ENCODE assay signal across 17 cellular contexts in genomic region chr15:98745650-98746374, GRCh38.
DNase-seq lines count a peak whose midpoint lies in the region; FAIRE-seq and TF ChIP-seq lines count a peak whose summit lies in the region.
"Had no signal": no experiment of that assay in that cellular context is flagged by ENCODE, and none has a peak within 500 bp of the region (broad histone marks: within the 10 kb centered on the region; RNA-seq: fewer than 3 reads in every experiment).

No MANE protein-coding gene starts in this region.

- H3K4me3 ChIP-seq in PC-9 (no peak overlapping the region), endothelial cell of umbilical vein (replicated peaks in 1 of 3; ENCODE audit: insufficient read depth in 1 of 3, low read depth in 1 of 3, low read length in 3 of 3) (no peak overlapping the region), smooth muscle cell (no peak overlapping the region)
- H3K4me3 ChIP-seq: GM12878, HAP-1 had no signal

- H2AFZ ChIP-seq in PC-9 (no peak overlapping the region), endothelial cell of umbilical vein (ENCODE audit: low read depth, low read length) (no peak overlapping the region), smooth muscle cell (ENCODE audit: low read depth) (no peak overlapping the region)

- peaks cover 13% of the 10 kb centered on the region for H4K20me1 ChIP-seq in PC-9 (ENCODE audit: insufficient read depth)
- H4K20me1 ChIP-seq in endothelial cell of umbilical vein (replicated peaks; ENCODE audit: control insufficient read depth, extremely low read depth, insufficient read depth, low read length) = peaks cover 13% of the 10 kb centered on the region
- peaks cover 98% of the 10 kb centered on the region for H4K20me1 ChIP-seq in smooth muscle cell (ENCODE audit: low read depth)

- POLR2A ChIA-PET in PC-9 (lab: Charles Lee; ENCODE audit: unreplicated experiment) = no interaction called here
- POLR2A ChIA-PET in endothelial cell of umbilical vein (lab: Charles Lee) = no interaction called here

- H3K9ac ChIP-seq in endothelial cell of umbilical vein (replicated peaks; ENCODE audit: extremely low read depth, insufficient read depth, low read length) = no peak overlapping the region
- H3K9ac ChIP-seq in smooth muscle cell (ENCODE audit: low read depth) = peak overlapping the region; percentile 25

- CTCF ChIA-PET in PC-9 (lab: Charles Lee) = interaction anchor here (0.6 kb wide), 1 partner anchor 10 kb away, joined by 3 read pairs; no protein-coding TSS in a partner anchor
- CTCF ChIA-PET in endothelial cell of umbilical vein (lab: Charles Lee) = interaction anchor here (1.6 kb wide), 1 partner anchor 8 kb away, joined by 4 read pairs; no protein-coding TSS in a partner anchor

- H3K79me2 ChIP-seq in PC-9 (ENCODE audit: low read depth) (peaks cover 95% of the 10 kb centered on the region), endothelial cell of umbilical vein (ENCODE audit: control insufficient read depth, insufficient read depth, low read length) (peaks cover 41% of the 10 kb centered on the region), smooth muscle cell (ENCODE audit: low read depth) (peaks cover 98% of the 10 kb centered on the region)

- dilution Hi-C loops in endothelial cell of umbilical vein (cut with MboI; ENCODE audit: extremely low pct_ligation_motif_present, low sequenced_read_pairs) = no loop called here

- intact Hi-C loops in PC-9 (cut with micrococcal nuclease; ENCODE audit: unreplicated experiment) (no loop called here), endothelial cell of umbilical vein (cut with micrococcal nuclease) (no loop called here)

- TF ChIP-seq POLR2A in endothelial cell of umbilical vein (IDR thresholded peaks at IDR 0.05; ENCODE audit: low read depth, low read length) = no peak

- H3K36me3 ChIP-seq in PC-9 (ENCODE audit: low read depth) (no peaks in the 10 kb centered on the region), endothelial cell of umbilical vein (ENCODE audit: control insufficient read depth in 2 of 2, extremely low read depth in 1 of 2, insufficient read depth in 2 of 2, low read length in 2 of 2) (no peaks in the 10 kb centered on the region), smooth muscle cell (ENCODE audit: low read depth) (no peaks in the 10 kb centered on the region)
- H3K36me3 ChIP-seq: HAP-1 had no signal

- H3K27me3 ChIP-seq in PC-9 (ENCODE audit: insufficient read depth, low read depth) (no peaks in the 10 kb centered on the region), endothelial cell of umbilical vein (ENCODE audit: control insufficient read depth in 2 of 2, insufficient read depth in 2 of 2, low read length in 2 of 2) (no peaks in the 10 kb centered on the region), smooth muscle cell (ENCODE audit: low read depth) (no peaks in the 10 kb centered on the region)

- FAIRE-seq in endothelial cell of umbilical vein (lab: Jason Lieb, UNC) = peak; percentile 26
- FAIRE-seq: A204.1, GM12878, HepG2 had no signal

- 63% methylated on average over 10 of the region's 10 CpGs for WGBS in smooth muscle cell (ENCODE audit: low lambda C conversion rate)

- no peaks in the 10 kb centered on the region for H3K9me1 ChIP-seq in endothelial cell of umbilical vein (replicated peaks; ENCODE audit: control insufficient read depth, extremely low read depth, insufficient read depth, low read length)

- H3K4me2 ChIP-seq in PC-9 (peak overlapping the region; percentile 29), endothelial cell of umbilical vein (ENCODE audit: insufficient read depth, low read length) (no peak overlapping the region), smooth muscle cell (peak overlapping the region; percentile 49)

- H3K27ac ChIP-seq in PC-9 (no peak overlapping the region), endothelial cell of umbilical vein (ENCODE audit: insufficient read depth, low read depth, low read length) (no peak overlapping the region), smooth muscle cell (ENCODE audit: low read depth) (peak overlapping the region; percentile 75)

- no peaks in the 10 kb centered on the region for H3K9me3 ChIP-seq in PC-9 (ENCODE audit: insufficient read depth, low read depth)
- H3K9me3 ChIP-seq in endothelial cell of umbilical vein (replicated peaks; ENCODE audit: control insufficient read depth, insufficient read depth, low read length) = no peaks in the 10 kb centered on the region
- no peaks in the 10 kb centered on the region for H3K9me3 ChIP-seq in smooth muscle cell (replicated peaks; ENCODE audit: low read depth)
- H3K9me3 ChIP-seq: HAP-1 had no signal

- TF ChIP-seq CTCF in PC-9 (conservative IDR thresholded peaks at IDR 0.05) (no peak), endothelial cell of umbilical vein (IDR thresholded peaks at IDR 0.05; ENCODE audit: extremely low read depth in 1 of 2, insufficient read depth in 1 of 2, low read depth in 1 of 2, low read length in 2 of 2) (no peak), smooth muscle cell (IDR thresholded peaks at IDR 0.05; ENCODE audit: borderline replicate concordance, insufficient read depth, poor library complexity, severe bottlenecking) (no peak)

- no TSS peak for BruUV-seq in PC-9 (replicated peaks; lab: Mats Ljungman, UMichigan)
- no TSS peak for BruUV-seq in endothelial cell of umbilical vein (replicated peaks; lab: Mats Ljungman, UMichigan)

- H3K9me2 ChIP-seq in PC-9 (ENCODE audit: insufficient read depth) = no peaks in the 10 kb centered on the region

- H3F3A ChIP-seq in PC-9 (ENCODE audit: insufficient read depth, low read depth) (0 out of 2 replicates have a peak, but pooled peaks cover 5% of the 10 kb centered on the region), smooth muscle cell (ENCODE audit: low read depth) (peaks cover 4% of the 10 kb centered on the region)

- H3K4me1 ChIP-seq in PC-9 (replicated peaks; ENCODE audit: insufficient read depth) (peaks cover 20% of the 10 kb centered on the region), endothelial cell of umbilical vein (ENCODE audit: control insufficient read depth, extremely low read depth, insufficient read depth, low read length) (no peaks in the 10 kb centered on the region), smooth muscle cell (ENCODE audit: low read depth) (no peaks in the 10 kb centered on the region)
- H3K4me1 ChIP-seq: HAP-1 had no signal

- DNase-seq in NCI-H2107 treated with DMSO at 0.1 percent for 48 hours (lab: John Stamatoyannopoulos, UW; ENCODE audit: unreplicated experiment) (peak; percentile 20), NCI-H2107 (lab: John Stamatoyannopoulos, UW) (no peak), PC-9 (peak in 1 of 2 experiments; percentile 19), endothelial cell of umbilical vein (ENCODE audit: low read depth, low spot score) (no peak), smooth muscle cell (lab: John Stamatoyannopoulos, UW; ENCODE audit: unreplicated experiment) (no peak), 8988T (no peak), NCI-H82 treated with DMSO at 0.1 percent for 48 hours (lab: John Stamatoyannopoulos, UW; ENCODE audit: unreplicated experiment) (no peak)
- DNase-seq in stimulated activated CD4-positive, alpha-beta T cell treated with anti-CD3 and anti-CD28 coated beads, Interleukin-2, amount 100 ng/mL, for 48 hours = no peak
- DNase-seq: activated CD4-positive, alpha-beta T cell treated with anti-CD3 and anti-CD28 coated beads, Interleukin-2, amount 10 ng/mL, durations not matched to agents 7 days and 5 days; activated naive CD4-positive, alpha-beta T cell treated with Interleukin-2 at 50 U/mL for 16 hours; DMS153; NCI-H1694 treated with DMSO at 0.1 percent for 48 hours; right cardiac atrium had no signal

TF ChIP-seq in endothelial cell of umbilical vein, 7 proteins besides CTCF, POLR2A, EP300 and RAD21:
- no peak for TF ChIP-seq MYC (IDR thresholded peaks at IDR 0.05; ENCODE audit: low read depth, low read length)
- TF ChIP-seq JUN (IDR thresholded peaks at IDR 0.05; ENCODE audit: borderline replicate concordance, insufficient read depth, insufficient read length, low read depth) = no peak
- TF ChIP-seq MAX (IDR thresholded peaks at IDR 0.05; ENCODE audit: insufficient read depth, insufficient read length) = no peak
- no peak for TF ChIP-seq EZH2 (IDR thresholded peaks at IDR 0.05; ENCODE audit: borderline replicate concordance, low read depth, low read length, severe bottlenecking)
- TF ChIP-seq GATA2 (IDR thresholded peaks at IDR 0.05; ENCODE audit: insufficient read depth, insufficient read length, low read depth, low read length) = no peak
- no peak for TF ChIP-seq POLR2AphosphoS5 (IDR thresholded peaks at IDR 0.05; ENCODE audit: insufficient read depth, low read depth, low read length)
- no peak for TF ChIP-seq FOS (IDR thresholded peaks at IDR 0.05; ENCODE audit: borderline replicate concordance, insufficient read depth, low read length)
